Comparison of ENCODE assay signal across 1 cellular context in the genomic region with DNA sequence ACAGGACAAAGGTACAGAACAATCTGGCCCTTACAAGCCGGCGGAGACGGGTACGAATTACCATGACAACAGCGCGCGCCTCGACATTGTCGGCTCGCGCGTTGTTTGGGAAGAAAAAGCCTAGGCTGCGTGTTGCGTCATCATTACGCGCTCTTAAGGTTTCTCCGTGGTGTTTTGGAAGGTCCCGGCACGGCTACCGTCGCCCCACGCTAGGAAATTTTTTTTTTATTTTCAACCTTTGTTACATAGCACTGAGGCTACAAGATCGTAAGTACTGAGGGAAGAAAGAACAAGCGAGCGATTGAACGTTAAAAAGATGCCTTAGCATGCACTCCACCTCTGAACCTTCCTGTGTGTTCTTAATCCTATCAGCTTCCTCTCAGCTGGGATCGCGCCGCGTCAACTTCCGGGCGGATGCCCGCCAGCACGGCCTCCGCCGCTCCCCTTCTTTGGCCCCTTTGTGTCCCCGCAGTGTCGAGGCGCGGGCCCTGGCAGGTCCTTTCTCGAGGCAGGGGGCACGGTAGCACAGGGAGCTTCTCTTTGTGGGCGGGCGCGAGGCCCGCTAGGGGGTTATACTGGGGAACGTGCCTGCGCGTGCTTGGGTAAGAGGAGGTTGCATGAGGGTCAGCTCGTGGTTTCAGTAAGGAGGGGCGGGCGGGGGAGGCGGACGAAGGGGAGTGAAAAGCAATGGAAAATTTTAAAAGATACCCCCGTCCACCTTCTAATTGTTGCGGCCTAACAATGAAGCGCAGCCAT.
TF ChIP-seq lines count a peak whose summit lies in the region.

A gene with protein sequence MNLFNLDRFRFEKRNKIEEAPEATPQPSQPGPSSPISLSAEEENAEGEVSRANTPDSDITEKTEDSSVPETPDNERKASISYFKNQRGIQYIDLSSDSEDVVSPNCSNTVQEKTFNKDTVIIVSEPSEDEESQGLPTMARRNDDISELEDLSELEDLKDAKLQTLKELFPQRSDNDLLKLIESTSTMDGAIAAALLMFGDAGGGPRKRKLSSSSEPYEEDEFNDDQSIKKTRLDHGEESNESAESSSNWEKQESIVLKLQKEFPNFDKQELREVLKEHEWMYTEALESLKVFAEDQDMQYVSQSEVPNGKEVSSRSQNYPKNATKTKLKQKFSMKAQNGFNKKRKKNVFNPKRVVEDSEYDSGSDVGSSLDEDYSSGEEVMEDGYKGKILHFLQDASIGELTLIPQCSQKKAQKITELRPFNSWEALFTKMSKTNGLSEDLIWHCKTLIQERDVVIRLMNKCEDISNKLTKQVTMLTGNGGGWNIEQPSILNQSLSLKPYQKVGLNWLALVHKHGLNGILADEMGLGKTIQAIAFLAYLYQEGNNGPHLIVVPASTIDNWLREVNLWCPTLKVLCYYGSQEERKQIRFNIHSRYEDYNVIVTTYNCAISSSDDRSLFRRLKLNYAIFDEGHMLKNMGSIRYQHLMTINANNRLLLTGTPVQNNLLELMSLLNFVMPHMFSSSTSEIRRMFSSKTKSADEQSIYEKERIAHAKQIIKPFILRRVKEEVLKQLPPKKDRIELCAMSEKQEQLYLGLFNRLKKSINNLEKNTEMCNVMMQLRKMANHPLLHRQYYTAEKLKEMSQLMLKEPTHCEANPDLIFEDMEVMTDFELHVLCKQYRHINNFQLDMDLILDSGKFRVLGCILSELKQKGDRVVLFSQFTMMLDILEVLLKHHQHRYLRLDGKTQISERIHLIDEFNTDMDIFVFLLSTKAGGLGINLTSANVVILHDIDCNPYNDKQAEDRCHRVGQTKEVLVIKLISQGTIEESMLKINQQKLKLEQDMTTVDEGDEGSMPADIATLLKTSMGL (plus strand): TSS at position 397 of the 756 bp plus-strand sequence. CDS start 530 bp downstream, outside the sequence.

TF ChIP-seq in HepG2, 621 proteins besides CTCF, POLR2A, EP300 and RAD21 (continued from another document and continues in another):
- TF ChIP-seq, protein P1, sequence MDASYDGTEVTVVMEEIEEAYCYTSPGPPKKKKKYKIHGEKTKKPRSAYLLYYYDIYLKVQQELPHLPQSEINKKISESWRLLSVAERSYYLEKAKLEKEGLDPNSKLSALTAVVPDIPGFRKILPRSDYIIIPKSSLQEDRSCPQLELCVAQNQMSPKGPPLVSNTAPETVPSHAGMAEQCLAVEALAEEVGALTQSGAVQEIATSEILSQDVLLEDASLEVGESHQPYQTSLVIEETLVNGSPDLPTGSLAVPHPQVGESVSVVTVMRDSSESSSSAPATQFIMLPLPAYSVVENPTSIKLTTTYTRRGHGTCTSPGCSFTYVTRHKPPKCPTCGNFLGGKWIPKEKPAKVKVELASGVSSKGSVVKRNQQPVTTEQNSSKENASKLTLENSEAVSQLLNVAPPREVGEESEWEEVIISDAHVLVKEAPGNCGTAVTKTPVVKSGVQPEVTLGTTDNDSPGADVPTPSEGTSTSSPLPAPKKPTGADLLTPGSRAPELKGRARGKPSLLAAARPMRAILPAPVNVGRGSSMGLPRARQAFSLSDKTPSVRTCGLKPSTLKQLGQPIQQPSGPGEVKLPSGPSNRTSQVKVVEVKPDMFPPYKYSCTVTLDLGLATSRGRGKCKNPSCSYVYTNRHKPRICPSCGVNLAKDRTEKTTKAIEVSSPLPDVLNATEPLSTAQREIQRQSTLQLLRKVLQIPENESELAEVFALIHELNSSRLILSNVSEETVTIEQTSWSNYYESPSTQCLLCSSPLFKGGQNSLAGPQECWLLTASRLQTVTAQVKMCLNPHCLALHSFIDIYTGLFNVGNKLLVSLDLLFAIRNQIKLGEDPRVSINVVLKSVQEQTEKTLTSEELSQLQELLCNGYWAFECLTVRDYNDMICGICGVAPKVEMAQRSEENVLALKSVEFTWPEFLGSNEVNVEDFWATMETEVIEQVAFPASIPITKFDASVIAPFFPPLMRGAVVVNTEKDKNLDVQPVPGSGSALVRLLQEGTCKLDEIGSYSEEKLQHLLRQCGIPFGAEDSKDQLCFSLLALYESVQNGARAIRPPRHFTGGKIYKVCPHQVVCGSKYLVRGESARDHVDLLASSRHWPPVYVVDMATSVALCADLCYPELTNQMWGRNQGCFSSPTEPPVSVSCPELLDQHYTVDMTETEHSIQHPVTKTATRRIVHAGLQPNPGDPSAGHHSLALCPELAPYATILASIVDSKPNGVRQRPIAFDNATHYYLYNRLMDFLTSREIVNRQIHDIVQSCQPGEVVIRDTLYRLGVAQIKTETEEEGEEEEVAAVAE (CRISPR knock-in tag; IDR thresholded peaks at IDR 0.05; ENCODE audit: borderline replicate concordance) = peak; percentile 36; the same call in 1 of the 2 replicates
- TF ChIP-seq ZNF883 (CRISPR knock-in tag; IDR thresholded peaks at IDR 0.05; ENCODE audit: not compliant biosample characterization) (peak; percentile 93), HNF4A (CRISPR knock-in tag; IDR thresholded peaks at IDR 0.05) (no peak), GABPA (IDR thresholded peaks at IDR 0.05; ENCODE audit: low read depth, low read length) (peak; percentile 76), GABPA (CRISPR knock-in tag; IDR thresholded peaks at IDR 0.05; ENCODE audit: low read depth) (peak; percentile 94), ATF7-NPFF (CRISPR knock-in tag; IDR thresholded peaks at IDR 0.05; ENCODE audit: low read depth) (peak; percentile 81), TBP (CRISPR knock-in tag; IDR thresholded peaks at IDR 0.05) (no peak), ZNF230 (CRISPR knock-in tag; IDR thresholded peaks at IDR 0.05) (peak; percentile 95), SAFB2 (CRISPR knock-in tag; IDR thresholded peaks at IDR 0.05; ENCODE audit: borderline replicate concordance, low read depth) (no peak), FOXA3 (CRISPR knock-in tag; IDR thresholded peaks at IDR 0.05) (0 out of 2 replicates have a peak, but pooled peaks have one; percentile 32), EEA1 (CRISPR knock-in tag; IDR thresholded peaks at IDR 0.05; ENCODE audit: borderline replicate concordance) (peak; percentile 74; the same call in 1 of the 2 replicates), ARNT2 (CRISPR knock-in tag; IDR thresholded peaks at IDR 0.05; ENCODE audit: low read depth) (peak; percentile 72; the same call in 1 of the 2 replicates), ZNF816 (CRISPR knock-in tag; IDR thresholded peaks at IDR 0.05; ENCODE audit: borderline replicate concordance) (peak; percentile 28; the same call in 1 of the 2 replicates), NFKB2 (CRISPR knock-in tag; IDR thresholded peaks at IDR 0.05; ENCODE audit: borderline replicate concordance) (peak; percentile 93; the same call in 1 of the 2 replicates), KDM5A (IDR thresholded peaks at IDR 0.05; ENCODE audit: borderline replicate concordance, low read length) (peak; percentile 96), IRX3 (CRISPR knock-in tag; IDR thresholded peaks at IDR 0.05; ENCODE audit: borderline replicate concordance, low read depth) (no peak), ZNF253 (CRISPR knock-in tag; IDR thresholded peaks at IDR 0.05; ENCODE audit: borderline replicate concordance) (peak; percentile 67; the same call in 1 of the 2 replicates), ZNF234 (CRISPR knock-in tag; conservative IDR thresholded peaks at IDR 0.05) (0 out of 2 replicates have a peak, but pooled peaks have one; percentile 71), ZNF775 (CRISPR knock-in tag; IDR thresholded peaks at IDR 0.05; ENCODE audit: borderline replicate concordance) (peak; percentile 76; the same call in 1 of the 2 replicates), ZNF124 (CRISPR knock-in tag; IDR thresholded peaks at IDR 0.05) (peak; percentile 83; the same call in 1 of the 2 replicates), EHMT2 (IDR thresholded peaks at IDR 0.05; ENCODE audit: borderline replicate concordance, low read depth, low read length) (peak; percentile 33; the same call in 1 of the 2 replicates), MAF1 (CRISPR knock-in tag; IDR thresholded peaks at IDR 0.05; ENCODE audit: borderline replicate concordance) (no peak), PHF8 (CRISPR knock-in tag; IDR thresholded peaks at IDR 0.05) (peak; percentile 95), ZNF747 (CRISPR knock-in tag; IDR thresholded peaks at IDR 0.05; ENCODE audit: borderline replicate concordance) (0 out of 2 replicates have a peak, but pooled peaks have one; percentile 71), PHF21A (CRISPR knock-in tag; IDR thresholded peaks at IDR 0.05) (peak; percentile 91; the same call in 1 of the 2 replicates), DNMT1 (CRISPR knock-in tag; IDR thresholded peaks at IDR 0.05) (no peak)
- TF ChIP-seq, protein P2, sequence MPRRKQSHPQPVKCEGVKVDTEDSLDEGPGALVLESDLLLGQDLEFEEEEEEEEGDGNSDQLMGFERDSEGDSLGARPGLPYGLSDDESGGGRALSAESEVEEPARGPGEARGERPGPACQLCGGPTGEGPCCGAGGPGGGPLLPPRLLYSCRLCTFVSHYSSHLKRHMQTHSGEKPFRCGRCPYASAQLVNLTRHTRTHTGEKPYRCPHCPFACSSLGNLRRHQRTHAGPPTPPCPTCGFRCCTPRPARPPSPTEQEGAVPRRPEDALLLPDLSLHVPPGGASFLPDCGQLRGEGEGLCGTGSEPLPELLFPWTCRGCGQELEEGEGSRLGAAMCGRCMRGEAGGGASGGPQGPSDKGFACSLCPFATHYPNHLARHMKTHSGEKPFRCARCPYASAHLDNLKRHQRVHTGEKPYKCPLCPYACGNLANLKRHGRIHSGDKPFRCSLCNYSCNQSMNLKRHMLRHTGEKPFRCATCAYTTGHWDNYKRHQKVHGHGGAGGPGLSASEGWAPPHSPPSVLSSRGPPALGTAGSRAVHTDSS (CRISPR knock-in tag; conservative IDR thresholded peaks at IDR 0.05) = no peak
- TF ChIP-seq, protein P3, sequence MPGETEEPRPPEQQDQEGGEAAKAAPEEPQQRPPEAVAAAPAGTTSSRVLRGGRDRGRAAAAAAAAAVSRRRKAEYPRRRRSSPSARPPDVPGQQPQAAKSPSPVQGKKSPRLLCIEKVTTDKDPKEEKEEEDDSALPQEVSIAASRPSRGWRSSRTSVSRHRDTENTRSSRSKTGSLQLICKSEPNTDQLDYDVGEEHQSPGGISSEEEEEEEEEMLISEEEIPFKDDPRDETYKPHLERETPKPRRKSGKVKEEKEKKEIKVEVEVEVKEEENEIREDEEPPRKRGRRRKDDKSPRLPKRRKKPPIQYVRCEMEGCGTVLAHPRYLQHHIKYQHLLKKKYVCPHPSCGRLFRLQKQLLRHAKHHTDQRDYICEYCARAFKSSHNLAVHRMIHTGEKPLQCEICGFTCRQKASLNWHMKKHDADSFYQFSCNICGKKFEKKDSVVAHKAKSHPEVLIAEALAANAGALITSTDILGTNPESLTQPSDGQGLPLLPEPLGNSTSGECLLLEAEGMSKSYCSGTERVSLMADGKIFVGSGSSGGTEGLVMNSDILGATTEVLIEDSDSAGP (CRISPR knock-in tag; IDR thresholded peaks at IDR 0.05; ENCODE audit: borderline replicate concordance) = peak; percentile 93
- TF ChIP-seq, protein P4, sequence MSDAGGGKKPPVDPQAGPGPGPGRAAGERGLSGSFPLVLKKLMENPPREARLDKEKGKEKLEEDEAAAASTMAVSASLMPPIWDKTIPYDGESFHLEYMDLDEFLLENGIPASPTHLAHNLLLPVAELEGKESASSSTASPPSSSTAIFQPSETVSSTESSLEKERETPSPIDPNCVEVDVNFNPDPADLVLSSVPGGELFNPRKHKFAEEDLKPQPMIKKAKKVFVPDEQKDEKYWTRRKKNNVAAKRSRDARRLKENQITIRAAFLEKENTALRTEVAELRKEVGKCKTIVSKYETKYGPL (CRISPR knock-in tag; IDR thresholded peaks at IDR 0.05) = no peak
- TF ChIP-seq, protein P5, sequence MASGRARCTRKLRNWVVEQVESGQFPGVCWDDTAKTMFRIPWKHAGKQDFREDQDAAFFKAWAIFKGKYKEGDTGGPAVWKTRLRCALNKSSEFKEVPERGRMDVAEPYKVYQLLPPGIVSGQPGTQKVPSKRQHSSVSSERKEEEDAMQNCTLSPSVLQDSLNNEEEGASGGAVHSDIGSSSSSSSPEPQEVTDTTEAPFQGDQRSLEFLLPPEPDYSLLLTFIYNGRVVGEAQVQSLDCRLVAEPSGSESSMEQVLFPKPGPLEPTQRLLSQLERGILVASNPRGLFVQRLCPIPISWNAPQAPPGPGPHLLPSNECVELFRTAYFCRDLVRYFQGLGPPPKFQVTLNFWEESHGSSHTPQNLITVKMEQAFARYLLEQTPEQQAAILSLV (CRISPR knock-in tag; IDR thresholded peaks at IDR 0.05; ENCODE audit: borderline replicate concordance) = peak; percentile 39; the same call in 1 of the 2 replicates
- TF ChIP-seq, protein P6, sequence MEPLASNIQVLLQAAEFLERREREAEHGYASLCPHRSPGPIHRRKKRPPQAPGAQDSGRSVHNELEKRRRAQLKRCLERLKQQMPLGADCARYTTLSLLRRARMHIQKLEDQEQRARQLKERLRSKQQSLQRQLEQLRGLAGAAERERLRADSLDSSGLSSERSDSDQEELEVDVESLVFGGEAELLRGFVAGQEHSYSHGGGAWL (CRISPR knock-in tag; IDR thresholded peaks at IDR 0.05) = peak; percentile 86
- TF ChIP-seq, protein P7, sequence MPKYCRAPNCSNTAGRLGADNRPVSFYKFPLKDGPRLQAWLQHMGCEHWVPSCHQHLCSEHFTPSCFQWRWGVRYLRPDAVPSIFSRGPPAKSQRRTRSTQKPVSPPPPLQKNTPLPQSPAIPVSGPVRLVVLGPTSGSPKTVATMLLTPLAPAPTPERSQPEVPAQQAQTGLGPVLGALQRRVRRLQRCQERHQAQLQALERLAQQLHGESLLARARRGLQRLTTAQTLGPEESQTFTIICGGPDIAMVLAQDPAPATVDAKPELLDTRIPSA (CRISPR knock-in tag; IDR thresholded peaks at IDR 0.05; ENCODE audit: borderline replicate concordance) = no peak
- TF ChIP-seq, protein P8, sequence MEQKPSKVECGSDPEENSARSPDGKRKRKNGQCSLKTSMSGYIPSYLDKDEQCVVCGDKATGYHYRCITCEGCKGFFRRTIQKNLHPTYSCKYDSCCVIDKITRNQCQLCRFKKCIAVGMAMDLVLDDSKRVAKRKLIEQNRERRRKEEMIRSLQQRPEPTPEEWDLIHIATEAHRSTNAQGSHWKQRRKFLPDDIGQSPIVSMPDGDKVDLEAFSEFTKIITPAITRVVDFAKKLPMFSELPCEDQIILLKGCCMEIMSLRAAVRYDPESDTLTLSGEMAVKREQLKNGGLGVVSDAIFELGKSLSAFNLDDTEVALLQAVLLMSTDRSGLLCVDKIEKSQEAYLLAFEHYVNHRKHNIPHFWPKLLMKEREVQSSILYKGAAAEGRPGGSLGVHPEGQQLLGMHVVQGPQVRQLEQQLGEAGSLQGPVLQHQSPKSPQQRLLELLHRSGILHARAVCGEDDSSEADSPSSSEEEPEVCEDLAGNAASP (CRISPR knock-in tag; IDR thresholded peaks at IDR 0.05; ENCODE audit: borderline replicate concordance) = peak; percentile 37; the same call in 1 of the 2 replicates
- TF ChIP-seq, protein P9, sequence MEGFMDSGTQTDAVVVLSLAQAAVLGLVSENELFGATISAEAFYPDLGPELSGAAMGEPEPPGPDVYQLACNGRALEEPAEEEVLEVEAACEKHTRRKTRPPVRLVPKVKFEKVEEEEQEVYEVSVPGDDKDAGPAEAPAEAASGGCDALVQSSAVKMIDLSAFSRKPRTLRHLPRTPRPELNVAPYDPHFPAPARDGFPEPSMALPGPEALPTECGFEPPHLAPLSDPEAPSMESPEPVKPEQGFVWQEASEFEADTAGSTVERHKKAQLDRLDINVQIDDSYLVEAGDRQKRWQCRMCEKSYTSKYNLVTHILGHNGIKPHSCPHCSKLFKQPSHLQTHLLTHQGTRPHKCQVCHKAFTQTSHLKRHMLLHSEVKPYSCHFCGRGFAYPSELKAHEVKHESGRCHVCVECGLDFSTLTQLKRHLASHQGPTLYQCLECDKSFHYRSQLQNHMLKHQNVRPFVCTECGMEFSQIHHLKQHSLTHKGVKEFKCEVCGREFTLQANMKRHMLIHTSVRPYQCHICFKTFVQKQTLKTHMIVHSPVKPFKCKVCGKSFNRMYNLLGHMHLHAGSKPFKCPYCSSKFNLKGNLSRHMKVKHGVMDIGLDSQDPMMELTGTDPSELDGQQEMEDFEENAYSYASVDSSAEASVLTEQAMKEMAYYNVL (CRISPR knock-in tag; IDR thresholded peaks at IDR 0.05; ENCODE audit: borderline replicate concordance) = peak; percentile 38; the same call in 1 of the 2 replicates
